Comparison of ENCODE assay signal across 1 cellular context in the genomic region with DNA sequence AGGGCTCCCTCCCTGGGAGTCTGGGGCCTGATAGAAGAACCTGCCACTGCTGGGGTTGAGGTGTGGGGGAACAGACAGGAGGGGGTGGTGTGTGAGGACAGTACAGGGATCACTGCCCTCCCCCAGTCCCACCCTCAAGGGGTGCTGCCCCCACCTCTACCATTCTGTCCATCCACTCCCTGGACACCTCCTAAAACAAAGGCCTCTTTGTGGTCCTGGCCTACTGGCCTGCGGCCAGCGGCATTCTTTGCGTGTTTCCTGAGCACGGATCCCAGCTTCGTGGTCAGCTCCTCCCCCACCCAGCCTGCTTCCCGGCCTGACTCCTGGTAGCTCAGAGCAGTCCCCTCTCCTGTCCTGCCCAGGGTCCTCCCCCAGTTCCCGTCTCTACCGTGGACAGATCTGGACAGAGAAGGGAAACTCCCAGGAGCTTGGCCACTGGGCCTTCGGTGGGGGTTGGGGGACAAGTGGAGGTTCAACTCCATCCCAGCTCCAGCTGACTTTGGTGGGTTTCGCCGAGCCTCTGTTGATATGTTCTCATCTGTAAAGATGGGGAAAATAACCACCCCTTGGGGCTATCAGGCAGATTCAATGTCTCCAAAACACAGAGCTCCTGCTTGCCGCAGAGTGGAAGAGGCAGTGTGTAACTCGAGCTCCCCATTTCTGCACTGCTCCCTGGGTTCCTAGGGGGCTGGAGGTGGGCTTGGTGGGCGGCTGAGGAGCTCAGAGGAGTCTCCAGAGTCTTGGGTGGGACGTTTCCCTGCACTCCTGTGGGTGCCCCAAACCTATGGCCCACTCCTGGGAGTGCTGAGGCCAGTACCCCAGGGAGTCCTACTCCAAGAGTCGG.
TF ChIP-seq lines count a peak whose summit lies in the region.

No MANE protein-coding gene starts in this region.

TF ChIP-seq in HEK293, 187 proteins besides CTCF, POLR2A, EP300 and RAD21 (continued from another document):
- TF ChIP-seq, protein P1, sequence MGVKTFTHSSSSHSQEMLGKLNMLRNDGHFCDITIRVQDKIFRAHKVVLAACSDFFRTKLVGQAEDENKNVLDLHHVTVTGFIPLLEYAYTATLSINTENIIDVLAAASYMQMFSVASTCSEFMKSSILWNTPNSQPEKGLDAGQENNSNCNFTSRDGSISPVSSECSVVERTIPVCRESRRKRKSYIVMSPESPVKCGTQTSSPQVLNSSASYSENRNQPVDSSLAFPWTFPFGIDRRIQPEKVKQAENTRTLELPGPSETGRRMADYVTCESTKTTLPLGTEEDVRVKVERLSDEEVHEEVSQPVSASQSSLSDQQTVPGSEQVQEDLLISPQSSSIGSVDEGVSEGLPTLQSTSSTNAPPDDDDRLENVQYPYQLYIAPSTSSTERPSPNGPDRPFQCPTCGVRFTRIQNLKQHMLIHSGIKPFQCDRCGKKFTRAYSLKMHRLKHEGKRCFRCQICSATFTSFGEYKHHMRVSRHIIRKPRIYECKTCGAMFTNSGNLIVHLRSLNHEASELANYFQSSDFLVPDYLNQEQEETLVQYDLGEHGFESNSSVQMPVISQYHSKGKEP (tag by site-specific recombination; IDR thresholded peaks at IDR 0.05), result no peak
